ENCODE assay signal across 13 cellular contexts in genomic region chr21:46205121-46205520, GRCh38. TPM values are rescaled to one million over a fixed set of nuclear protein-coding genes. Genes with fewer than 3 reads are reported as not detected.
"Had no signal": no experiment of that assay in that cellular context is flagged by ENCODE, and none has a peak within 500 bp of the region (broad histone marks: within the 10 kb centered on the region; RNA-seq: fewer than 3 reads in every experiment).

No MANE protein-coding gene starts in this region.

- H3K27me3 ChIP-seq: body of pancreas had no signal

- DNase-seq: activated B cell treated with CpG ODN at 0.5 μM for 24 hours; activated CD4-positive, alpha-beta T cell treated with anti-CD3 and anti-CD28 coated beads, Interleukin-2, amount 10 ng/mL, durations not matched to agents 7 days and 5 days; activated CD8-positive, alpha-beta memory T cell treated with anti-CD3 and anti-CD28 coated beads for 24 hours; activated naive CD4-positive, alpha-beta T cell treated with anti-CD3 and anti-CD28 coated beads, Interleukin-2, amount 10 ng/mL, durations not matched to agents 7 days and 5 days; body of pancreas; left ventricle myocardium superior; stimulated activated CD4-positive, alpha-beta T cell treated with anti-CD3 and anti-CD28 coated beads, Interleukin-1b, Interleukin-23, amount 100 ng/mL, for 48 hours; stimulated activated naive B cell treated with anti-CD40 and anti-IgM and Interleukin-4, amounts not matched to agents 10 μg/mL and 1 μg/mL and 100 μg/mL, for 72 hours; T-helper 17 cell; trophoblast cell had no signal

- H3K4me3 ChIP-seq: body of pancreas had no signal

- H3K9me3 ChIP-seq: body of pancreas had no signal

- H3K27ac ChIP-seq: body of pancreas had no signal

- H3K4me1 ChIP-seq: body of pancreas had no signal

- ATAC-seq: body of pancreas; esophagus mucosa; left ventricle myocardium superior; stimulated activated naive B cell treated with anti-CD40 and anti-IgM and Interleukin-4, amounts not matched to agents 10 μg/mL and 1 μg/mL and 100 μg/mL, for 72 hours; T-helper 17 cell had no signal

RNA-seq across cellular contexts. Expression of gene FTCD, which starts 49.7 kb away (rescaled TPM):
- total RNA-seq: activated CD4-positive, alpha-beta T cell treated with anti-CD3 and anti-CD28 coated beads, Interleukin-2, amount 10 ng/mL, durations not matched to agents 7 days and 5 days; dermis microvascular lymphatic vessel endothelial cell; subcutaneous adipose tissue had no signal
